In genomic region chr3:106836906-106837305, GRCh38 we compare ENCODE assay signal across 1 cellular context.
TF ChIP-seq lines count a peak whose summit lies in the region.

No MANE protein-coding gene starts in this region.

TF ChIP-seq in GM23338, 12 proteins besides CTCF, POLR2A, EP300 and RAD21 (continued from another document):
- TF ChIP-seq ZNF462 (CRISPR knock-in tag; IDR thresholded peaks at IDR 0.05): no peak
